ENCODE assay signal across 10 cellular contexts in genomic region chr11:119615003-119615878, GRCh38.
DNase-seq lines count a peak whose midpoint lies in the region; ATAC-seq and TF ChIP-seq lines count a peak whose summit lies in the region.
"Had no signal": no experiment of that assay in that cellular context is flagged by ENCODE, and none has a peak within 500 bp of the region (broad histone marks: within the 10 kb centered on the region; RNA-seq: fewer than 3 reads in every experiment).

No MANE protein-coding gene starts in this region.

- WGBS in spleen, 5 donors, result 62 to 79% (median 68%) methylated on average over 9 of the region's 9 CpGs

- peaks cover 2% of the 10 kb centered on the region for H3K4me1 Mint-ChIP-seq in activated naive CD8-positive, alpha-beta T cell treated with anti-CD3 and anti-CD28 coated beads for 36 hours

- peak overlapping the region; percentile 21 for H3K27ac ChIP-seq in foreskin keratinocyte
- peak overlapping the region; percentile 94 for H3K27ac ChIP-seq in substantia nigra (ENCODE audit: low read depth, low read length, poor library complexity, severe bottlenecking)
- peak overlapping the region in 3 of 8 donors; percentile 44 to 66 (median 49) for H3K27ac ChIP-seq in spleen

- peaks cover under 1% of the 10 kb centered on the region for H3K27me3 Mint-ChIP-seq in activated naive CD8-positive, alpha-beta T cell treated with anti-CD3 and anti-CD28 coated beads for 36 hours

- H3K4me3 Mint-ChIP-seq in activated naive CD8-positive, alpha-beta T cell treated with anti-CD3 and anti-CD28 coated beads for 36 hours, result no peak overlapping the region
- H3K4me3 Mint-ChIP-seq: brain; stimulated activated naive CD8-positive, alpha-beta T cell treated with anti-CD3 and anti-CD28 coated beads, Interleukin-15, Interleukin-2, amounts not matched to agents 100 ng/mL and 50 ng/mL, for 24 hours had no signal

- H3K4me1 ChIP-seq in foreskin keratinocyte (peaks cover 10% of the 10 kb centered on the region), spleen (peaks cover 0 to 22% (median 0%) of the 10 kb centered on the region in 6 donors)

- no peak overlapping the region for H3K27ac Mint-ChIP-seq in activated naive CD8-positive, alpha-beta T cell treated with anti-CD3 and anti-CD28 coated beads for 36 hours
- H3K27ac Mint-ChIP-seq: stimulated activated naive CD8-positive, alpha-beta T cell treated with anti-CD3 and anti-CD28 coated beads, Interleukin-15, Interleukin-2, amounts not matched to agents 100 ng/mL and 50 ng/mL, for 24 hours had no signal

- no peak for TF ChIP-seq POLR2A in spleen (IDR thresholded peaks at IDR 0.05)

- DNase-seq in Ammon's horn (ENCODE audit: low spot score), result peak; percentile 91
- DNase-seq in H4 (ENCODE audit: low spot score), result peak; percentile 85
- DNase-seq in OCI-M1 (lab: John Stamatoyannopoulos, UW), result peak; percentile 20
- DNase-seq in foreskin keratinocyte, result peak; percentile 61 to 82
- peak in 44 of 49 donors; percentile 19 to 83 (median 63) for DNase-seq in substantia nigra (lab: John Stamatoyannopoulos, UW)
- DNase-seq in activated naive CD8-positive, alpha-beta T cell treated with anti-CD3 and anti-CD28 coated beads for 36 hours, result no peak
- DNase-seq in DMS153 treated with DMSO at 0.1 percent for 48 hours (lab: John Stamatoyannopoulos, UW; ENCODE audit: unreplicated experiment), result no peak
- no peak for DNase-seq in spleen

- intact Hi-C loops in spleen (cut with DNase I; ENCODE audit: low total_unique reads), result no loop called here

- ATAC-seq in foreskin keratinocyte, result peak; percentile 87

- no peak overlapping the region for H3K4me3 ChIP-seq in spleen

- no peaks in the 10 kb centered on the region for H3K9me3 Mint-ChIP-seq in activated naive CD8-positive, alpha-beta T cell treated with anti-CD3 and anti-CD28 coated beads for 36 hours
- H3K9me3 Mint-ChIP-seq: stimulated activated naive CD8-positive, alpha-beta T cell treated with anti-CD3 and anti-CD28 coated beads, Interleukin-15, Interleukin-2, amounts not matched to agents 100 ng/mL and 50 ng/mL, for 24 hours had no signal

- H3K9me3 ChIP-seq in spleen, result no peaks in the 10 kb centered on the region

- H3K36me3 Mint-ChIP-seq in activated naive CD8-positive, alpha-beta T cell treated with anti-CD3 and anti-CD28 coated beads for 36 hours, result no peaks in the 10 kb centered on the region
- H3K36me3 Mint-ChIP-seq: brain had no signal

- no peaks in the 10 kb centered on the region for H3K36me3 ChIP-seq in spleen

- TF ChIP-seq CTCF in foreskin keratinocyte (conservative IDR thresholded peaks at IDR 0.05), result no peak
- no peak for TF ChIP-seq CTCF in spleen (IDR thresholded peaks at IDR 0.05 in 8 of 11, conservative IDR thresholded peaks at IDR 0.05 in 3 of 11)

- H3K27me3 ChIP-seq in foreskin keratinocyte, result peaks cover 21% of the 10 kb centered on the region
- H3K27me3 ChIP-seq in spleen (replicated peaks in 1 of 7), result peaks cover 0 to 2% (median 0%) of the 10 kb centered on the region in 7 donors

Comparison
In these comparisons a context has a peak if more than half of its experiments do, and no peak if none do; other contexts are left out.
1. DNase-seq: peak in Ammon's horn (single experiment), H4 (single experiment), OCI-M1 (single experiment), foreskin keratinocyte (2 of 2) and substantia nigra (44 of 49); none in activated naive CD8-positive, alpha-beta T cell treated with anti-CD3 and anti-CD28 coated beads for 36 hours (single experiment), DMS153 treated with DMSO at 0.1 percent for 48 hours (single experiment) and spleen (single experiment).